In genomic region chr13:104592545-104593250, GRCh38 we compare ENCODE assay signal across 25 cellular contexts.
"Had no signal": no experiment of that assay in that cellular context is flagged by ENCODE, and none has a peak within 500 bp of the region (broad histone marks: within the 10 kb centered on the region; RNA-seq: fewer than 3 reads in every experiment).

No MANE protein-coding gene starts in this region.

- H3K27me3 Mint-ChIP-seq: activated CD4-positive, alpha-beta memory T cell treated with anti-CD3 and anti-CD28 coated beads for 36 hours; activated CD4-positive, alpha-beta T cell treated with anti-CD3 and anti-CD28 coated beads, Interleukin-2, amount 10 ng/mL, durations not matched to agents 24 days and 14 days; activated naive CD4-positive, alpha-beta T cell treated with anti-CD3 and anti-CD28 coated beads, Interleukin-2, amount 10 ng/mL, durations not matched to agents 7 days and 5 days; memory B cell had no signal

- H3K4me1 Mint-ChIP-seq: activated CD4-positive, alpha-beta T cell treated with anti-CD3 and anti-CD28 coated beads, Interleukin-2, amount 10 ng/mL, durations not matched to agents 24 days and 14 days; activated naive CD4-positive, alpha-beta T cell treated with anti-CD3 and anti-CD28 coated beads, Interleukin-2, amount 10 ng/mL, durations not matched to agents 7 days and 5 days; activated naive CD8-positive, alpha-beta T cell treated with anti-CD3 and anti-CD28 coated beads, Interleukin-2, amount 10 ng/mL, durations not matched to agents 7 days and 5 days; memory B cell; natural killer cell had no signal

- H3K27ac Mint-ChIP-seq: activated CD4-positive, alpha-beta memory T cell treated with anti-CD3 and anti-CD28 coated beads for 36 hours; activated CD4-positive, alpha-beta T cell treated with anti-CD3 and anti-CD28 coated beads, Interleukin-2, amount 10 ng/mL, durations not matched to agents 24 days and 14 days; activated naive CD4-positive, alpha-beta T cell treated with anti-CD3 and anti-CD28 coated beads, Interleukin-2, amount 10 ng/mL, durations not matched to agents 7 days and 5 days; activated naive CD8-positive, alpha-beta T cell treated with anti-CD3 and anti-CD28 coated beads, Interleukin-2, amount 10 ng/mL, durations not matched to agents 7 days and 5 days; memory B cell; natural killer cell had no signal

- ATAC-seq: gastroesophageal sphincter; natural killer cell; right cardiac atrium; stimulated activated naive CD8-positive, alpha-beta T cell treated with anti-CD3 and anti-CD28 coated beads, Interleukin-15, Interleukin-2, amounts not matched to agents 100 U/mL and 50 U/mL, for 24 hours had no signal

- H3K4me3 ChIP-seq: colonic mucosa, gastroesophageal sphincter, testis, transverse colon had no signal

- H3K9me3 ChIP-seq: colonic mucosa, gastroesophageal sphincter, testis, transverse colon had no signal

- H3K4me3 Mint-ChIP-seq: activated CD4-positive, alpha-beta memory T cell treated with anti-CD3 and anti-CD28 coated beads for 36 hours; activated CD4-positive, alpha-beta T cell treated with anti-CD3 and anti-CD28 coated beads, Interleukin-2, amount 10 ng/mL, durations not matched to agents 24 days and 14 days; activated naive CD4-positive, alpha-beta T cell treated with anti-CD3 and anti-CD28 coated beads, Interleukin-2, amount 10 ng/mL, durations not matched to agents 7 days and 5 days; activated naive CD8-positive, alpha-beta T cell treated with anti-CD3 and anti-CD28 coated beads, Interleukin-2, amount 10 ng/mL, durations not matched to agents 7 days and 5 days; memory B cell; natural killer cell had no signal

- H3K27me3 ChIP-seq: colonic mucosa, gastroesophageal sphincter, testis, transverse colon had no signal

- H3K27ac ChIP-seq: colonic mucosa, gastroesophageal sphincter, testis, transverse colon had no signal

- H3K4me1 ChIP-seq: colonic mucosa, gastroesophageal sphincter, testis had no signal

- H3K36me3 ChIP-seq: colonic mucosa, gastroesophageal sphincter, transverse colon had no signal

- H3K9me3 Mint-ChIP-seq: activated CD4-positive, alpha-beta memory T cell treated with anti-CD3 and anti-CD28 coated beads for 36 hours; activated CD4-positive, alpha-beta T cell treated with anti-CD3 and anti-CD28 coated beads, Interleukin-2, amount 10 ng/mL, durations not matched to agents 24 days and 14 days; activated naive CD4-positive, alpha-beta T cell treated with anti-CD3 and anti-CD28 coated beads, Interleukin-2, amount 10 ng/mL, durations not matched to agents 7 days and 5 days; activated naive CD8-positive, alpha-beta T cell treated with anti-CD3 and anti-CD28 coated beads, Interleukin-2, amount 10 ng/mL, durations not matched to agents 7 days and 5 days had no signal

- DNase-seq: activated CD4-positive, alpha-beta memory T cell treated with anti-CD3 and anti-CD28 coated beads for 36 hours; activated CD4-positive, alpha-beta T cell treated with anti-CD3 and anti-CD28 coated beads, Interleukin-2, amount 10 ng/mL, durations not matched to agents 24 days and 14 days; activated CD4-positive, CD25-positive, alpha-beta regulatory T cell treated with anti-CD3 and anti-CD28 coated beads, Interleukin-2, amount 50 U/mL, for 72 hours; activated CD8-positive, alpha-beta memory T cell treated with anti-CD3 and anti-CD28 coated beads, Interleukin-2, amount 50 U/mL, for 4 hours; activated gamma-delta T cell; activated naive CD4-positive, alpha-beta T cell treated with anti-CD3 and anti-CD28 coated beads, Interleukin-2, amount 10 ng/mL, durations not matched to agents 7 days and 5 days; activated naive CD8-positive, alpha-beta T cell treated with anti-CD3 and anti-CD28 coated beads, Interleukin-2, amount 10 ng/mL, durations not matched to agents 7 days and 5 days; activated T-cell treated with anti-CD3 and anti-CD28 coated beads, Interleukin-2, amount 50 U/mL, for 1 hour; amygdala; colonic mucosa; effector CD8-positive, alpha-beta T cell; erythroblast; hippocampal formation; kidney; natural killer cell; posterior cingulate gyrus; right cardiac atrium; stimulated activated CD4-positive, alpha-beta T cell treated with anti-CD3 and anti-CD28 coated beads, Interleukin-12 subunit alpha, Interleukin-12 subunit beta, amount 100 ng/mL, for 4 hours; stimulated activated CD4-positive, alpha-beta T cell treated with anti-CD3 and anti-CD28 coated beads, Interleukin-4, amount 100 ng/mL, for 1 hour; stimulated activated naive CD8-positive, alpha-beta T cell treated with anti-CD3 and anti-CD28 coated beads, Interleukin-15, Interleukin-2, amounts not matched to agents 100 U/mL and 50 U/mL, for 24 hours; T-helper 2 cell; testis; transverse colon had no signal

- H3K36me3 Mint-ChIP-seq: activated CD4-positive, alpha-beta memory T cell treated with anti-CD3 and anti-CD28 coated beads for 36 hours; activated naive CD4-positive, alpha-beta T cell treated with anti-CD3 and anti-CD28 coated beads, Interleukin-2, amount 10 ng/mL, durations not matched to agents 7 days and 5 days; activated naive CD8-positive, alpha-beta T cell treated with anti-CD3 and anti-CD28 coated beads, Interleukin-2, amount 10 ng/mL, durations not matched to agents 7 days and 5 days; memory B cell; natural killer cell had no signal
